ENCODE assay signal across 8 cellular contexts in genomic region chr20:17610566-17611289, GRCh38. TPM values are rescaled to one million over a fixed set of nuclear protein-coding genes. Genes with fewer than 3 reads are reported as not detected.
DNase-seq lines count a peak whose midpoint lies in the region; ATAC-seq and TF ChIP-seq lines count a peak whose summit lies in the region.

No MANE protein-coding gene starts in this region.

- H3K36me3 Mint-ChIP-seq in type B pancreatic cell = peaks cover 15% of the 10 kb centered on the region

- peaks cover 15% of the 10 kb centered on the region for H3K4me1 Mint-ChIP-seq in type B pancreatic cell (ENCODE audit: unreplicated experiment)

- H3K27me3 Mint-ChIP-seq in type B pancreatic cell = no peaks in the 10 kb centered on the region

- intact Hi-C loops in ascending aorta (cut with DNase I) (no loop called here), mucosa of descending colon (cut with DNase I, micrococcal nuclease) (loop anchor here (10.0 kb wide), 2 partner anchors 76 to 106 kb away; partner anchors contain the start of gene BFSP1 (in 2 of the 2))

- H3K27me3 ChIP-seq in ascending aorta = no peaks in the 10 kb centered on the region

- peak overlapping the region; percentile 89 for H3K27ac Mint-ChIP-seq in type B pancreatic cell

- TF ChIP-seq CTCF in ascending aorta (IDR thresholded peaks at IDR 0.05) (no peak), mucosa of descending colon (IDR thresholded peaks at IDR 0.05) (no peak), type B pancreatic cell (conservative IDR thresholded peaks at IDR 0.05) (no peak)

- peaks cover 40 to 91% of the 10 kb centered on the region in 2 donors for H3K4me1 ChIP-seq in ascending aorta
- H3K4me1 ChIP-seq in mucosa of descending colon (ENCODE audit: low read depth) = peaks cover 46% of the 10 kb centered on the region

- ATAC-seq in mucosa of descending colon = peak; percentile 67
- no peak for ATAC-seq in HG03432 (IDR thresholded peaks at IDR 0.05; ENCODE audit: unreplicated experiment)

- H3K4me3 ChIP-seq in ascending aorta (peak overlapping the region in 1 of 2 donors; percentile 16), mucosa of descending colon (no peak overlapping the region)

- peak overlapping the region; percentile 84 to 93 for H3K27ac ChIP-seq in ascending aorta

- H3K36me3 ChIP-seq in ascending aorta (peaks cover 55 to 59% of the 10 kb centered on the region in 2 donors), mucosa of descending colon (ENCODE audit: low read depth) (peaks cover 6% of the 10 kb centered on the region)

- H3K9me3 ChIP-seq in ascending aorta (no peaks in the 10 kb centered on the region), mucosa of descending colon (no peaks in the 10 kb centered on the region)

- H3K9me3 Mint-ChIP-seq in type B pancreatic cell = no peaks in the 10 kb centered on the region

- DNase-seq in NCI-H510A (lab: John Stamatoyannopoulos, UW) (peak; percentile 18), NCI-H510A treated with DMSO at 0.1 percent for 48 hours (lab: John Stamatoyannopoulos, UW) (no peak), ascending aorta (ENCODE audit: low spot score in 2 of 2) (peak in 1 of 2 donors; percentile 70), mucosa of descending colon (peak; percentile 71 to 87 (median 80)), type B pancreatic cell (ENCODE audit: extremely low spot score, unreplicated experiment) (no peak), NCI-H1417 treated with DMSO at 0.1 percent for 48 hours (lab: John Stamatoyannopoulos, UW) (no peak), SKM-1 (lab: John Stamatoyannopoulos, UW; ENCODE audit: unreplicated experiment) (no peak)

- H3K4me3 Mint-ChIP-seq in type B pancreatic cell = no peak overlapping the region

RNA-seq across cellular contexts. Expression of gene DSTN, which starts 40.9 kb away (rescaled TPM):
- total RNA-seq in ascending aorta (452 TPM), mucosa of descending colon (100 to 1,000 TPM; 261 to 946 (median 284) TPM), type B pancreatic cell (ENCODE audit: low replicate concordance) (193 and 287 TPM in 2 replicates)

Comparison
In these comparisons a context has a peak if more than half of its experiments do, and no peak if none do; other contexts are left out.
1. DNase-seq: peak in NCI-H510A (single experiment) and mucosa of descending colon (3 of 3); none in NCI-H510A treated with DMSO at 0.1 percent for 48 hours (single experiment), type B pancreatic cell (single experiment), NCI-H1417 treated with DMSO at 0.1 percent for 48 hours (single experiment) and SKM-1 (single experiment).